1 cellular context compared by ENCODE assay signal in the genomic region with DNA sequence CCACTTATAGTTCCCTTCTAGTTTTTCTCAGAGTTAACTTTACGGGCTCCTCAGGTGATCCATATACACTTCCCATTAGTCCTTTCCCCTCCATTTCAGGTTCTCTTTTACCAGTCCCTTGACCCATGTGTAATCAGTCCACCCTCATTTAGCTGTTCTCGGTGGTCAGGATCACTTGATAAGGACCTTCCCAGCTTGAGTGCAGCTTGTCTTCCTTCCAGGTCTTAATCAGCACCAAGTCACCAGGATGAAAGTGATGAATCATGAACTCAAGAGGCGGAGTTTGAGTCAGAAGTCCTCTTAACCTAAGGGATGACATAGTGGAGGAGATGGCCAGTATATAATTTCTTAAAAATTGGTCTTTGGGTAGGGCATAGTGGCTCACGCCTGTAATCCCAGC.
A peak's percentile ranks its signal among the peaks of the same experiment; 100 is the strongest.
TF ChIP-seq lines count a peak whose summit lies in the region.

No MANE protein-coding gene starts in this region.

TF ChIP-seq in K562, 482 proteins besides CTCF, POLR2A, EP300 and RAD21 (continued from another document and continues in another):
- TF ChIP-seq, protein P1, sequence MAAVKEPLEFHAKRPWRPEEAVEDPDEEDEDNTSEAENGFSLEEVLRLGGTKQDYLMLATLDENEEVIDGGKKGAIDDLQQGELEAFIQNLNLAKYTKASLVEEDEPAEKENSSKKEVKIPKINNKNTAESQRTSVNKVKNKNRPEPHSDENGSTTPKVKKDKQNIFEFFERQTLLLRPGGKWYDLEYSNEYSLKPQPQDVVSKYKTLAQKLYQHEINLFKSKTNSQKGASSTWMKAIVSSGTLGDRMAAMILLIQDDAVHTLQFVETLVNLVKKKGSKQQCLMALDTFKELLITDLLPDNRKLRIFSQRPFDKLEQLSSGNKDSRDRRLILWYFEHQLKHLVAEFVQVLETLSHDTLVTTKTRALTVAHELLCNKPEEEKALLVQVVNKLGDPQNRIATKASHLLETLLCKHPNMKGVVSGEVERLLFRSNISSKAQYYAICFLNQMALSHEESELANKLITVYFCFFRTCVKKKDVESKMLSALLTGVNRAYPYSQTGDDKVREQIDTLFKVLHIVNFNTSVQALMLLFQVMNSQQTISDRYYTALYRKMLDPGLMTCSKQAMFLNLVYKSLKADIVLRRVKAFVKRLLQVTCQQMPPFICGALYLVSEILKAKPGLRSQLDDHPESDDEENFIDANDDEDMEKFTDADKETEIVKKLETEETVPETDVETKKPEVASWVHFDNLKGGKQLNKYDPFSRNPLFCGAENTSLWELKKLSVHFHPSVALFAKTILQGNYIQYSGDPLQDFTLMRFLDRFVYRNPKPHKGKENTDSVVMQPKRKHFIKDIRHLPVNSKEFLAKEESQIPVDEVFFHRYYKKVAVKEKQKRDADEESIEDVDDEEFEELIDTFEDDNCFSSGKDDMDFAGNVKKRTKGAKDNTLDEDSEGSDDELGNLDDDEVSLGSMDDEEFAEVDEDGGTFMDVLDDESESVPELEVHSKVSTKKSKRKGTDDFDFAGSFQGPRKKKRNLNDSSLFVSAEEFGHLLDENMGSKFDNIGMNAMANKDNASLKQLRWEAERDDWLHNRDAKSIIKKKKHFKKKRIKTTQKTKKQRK (IDR thresholded peaks at IDR 0.05; ENCODE audit: borderline replicate concordance, low read depth, low read length), result no peak
- TF ChIP-seq ATF7 (IDR thresholded peaks at IDR 0.05), result peak; percentile 50; the same call in 1 of the 2 replicates
- TF ChIP-seq, protein P2, sequence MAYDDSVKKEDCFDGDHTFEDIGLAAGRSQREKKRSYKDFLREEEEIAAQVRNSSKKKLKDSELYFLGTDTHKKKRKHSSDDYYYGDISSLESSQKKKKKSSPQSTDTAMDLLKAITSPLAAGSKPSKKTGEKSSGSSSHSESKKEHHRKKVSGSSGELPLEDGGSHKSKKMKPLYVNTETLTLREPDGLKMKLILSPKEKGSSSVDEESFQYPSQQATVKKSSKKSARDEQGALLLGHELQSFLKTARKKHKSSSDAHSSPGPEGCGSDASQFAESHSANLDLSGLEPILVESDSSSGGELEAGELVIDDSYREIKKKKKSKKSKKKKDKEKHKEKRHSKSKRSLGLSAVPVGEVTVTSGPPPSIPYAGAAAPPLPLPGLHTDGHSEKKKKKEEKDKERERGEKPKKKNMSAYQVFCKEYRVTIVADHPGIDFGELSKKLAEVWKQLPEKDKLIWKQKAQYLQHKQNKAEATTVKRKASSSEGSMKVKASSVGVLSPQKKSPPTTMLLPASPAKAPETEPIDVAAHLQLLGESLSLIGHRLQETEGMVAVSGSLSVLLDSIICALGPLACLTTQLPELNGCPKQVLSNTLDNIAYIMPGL (CRISPR knock-in tag; IDR thresholded peaks at IDR 0.05), result no peak
- TF ChIP-seq, protein P3, sequence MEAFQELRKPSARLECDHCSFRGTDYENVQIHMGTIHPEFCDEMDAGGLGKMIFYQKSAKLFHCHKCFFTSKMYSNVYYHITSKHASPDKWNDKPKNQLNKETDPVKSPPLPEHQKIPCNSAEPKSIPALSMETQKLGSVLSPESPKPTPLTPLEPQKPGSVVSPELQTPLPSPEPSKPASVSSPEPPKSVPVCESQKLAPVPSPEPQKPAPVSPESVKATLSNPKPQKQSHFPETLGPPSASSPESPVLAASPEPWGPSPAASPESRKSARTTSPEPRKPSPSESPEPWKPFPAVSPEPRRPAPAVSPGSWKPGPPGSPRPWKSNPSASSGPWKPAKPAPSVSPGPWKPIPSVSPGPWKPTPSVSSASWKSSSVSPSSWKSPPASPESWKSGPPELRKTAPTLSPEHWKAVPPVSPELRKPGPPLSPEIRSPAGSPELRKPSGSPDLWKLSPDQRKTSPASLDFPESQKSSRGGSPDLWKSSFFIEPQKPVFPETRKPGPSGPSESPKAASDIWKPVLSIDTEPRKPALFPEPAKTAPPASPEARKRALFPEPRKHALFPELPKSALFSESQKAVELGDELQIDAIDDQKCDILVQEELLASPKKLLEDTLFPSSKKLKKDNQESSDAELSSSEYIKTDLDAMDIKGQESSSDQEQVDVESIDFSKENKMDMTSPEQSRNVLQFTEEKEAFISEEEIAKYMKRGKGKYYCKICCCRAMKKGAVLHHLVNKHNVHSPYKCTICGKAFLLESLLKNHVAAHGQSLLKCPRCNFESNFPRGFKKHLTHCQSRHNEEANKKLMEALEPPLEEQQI (IDR thresholded peaks at IDR 0.05), result peak; percentile 59; the same call in 1 of the 2 replicates
- 0 out of 4 replicates have a peak, but pooled peaks of 1 of the 2 experiments have one; percentile 39 for TF ChIP-seq ARNT (IDR thresholded peaks at IDR 0.05)
- no peak for TF ChIP-seq GTF2F1 (IDR thresholded peaks at IDR 0.05; ENCODE audit: low read depth, low read length)
- peak; percentile 35; the same call in 1 of the 2 replicates for TF ChIP-seq FOXM1 (IDR thresholded peaks at IDR 0.05; ENCODE audit: low read depth)
- no peak for TF ChIP-seq FOXM1 (CRISPR knock-in tag; IDR thresholded peaks at IDR 0.05; ENCODE audit: low read depth)
- TF ChIP-seq NEUROD1 (IDR thresholded peaks at IDR 0.05; ENCODE audit: borderline replicate concordance, low read depth, low read length, partially characterized antibody), result peak; percentile 52
- TF ChIP-seq, protein P4, sequence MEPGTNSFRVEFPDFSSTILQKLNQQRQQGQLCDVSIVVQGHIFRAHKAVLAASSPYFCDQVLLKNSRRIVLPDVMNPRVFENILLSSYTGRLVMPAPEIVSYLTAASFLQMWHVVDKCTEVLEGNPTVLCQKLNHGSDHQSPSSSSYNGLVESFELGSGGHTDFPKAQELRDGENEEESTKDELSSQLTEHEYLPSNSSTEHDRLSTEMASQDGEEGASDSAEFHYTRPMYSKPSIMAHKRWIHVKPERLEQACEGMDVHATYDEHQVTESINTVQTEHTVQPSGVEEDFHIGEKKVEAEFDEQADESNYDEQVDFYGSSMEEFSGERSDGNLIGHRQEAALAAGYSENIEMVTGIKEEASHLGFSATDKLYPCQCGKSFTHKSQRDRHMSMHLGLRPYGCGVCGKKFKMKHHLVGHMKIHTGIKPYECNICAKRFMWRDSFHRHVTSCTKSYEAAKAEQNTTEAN (CRISPR knock-in tag; IDR thresholded peaks at IDR 0.05), result no peak
- no peak for TF ChIP-seq FOXK2 (conservative IDR thresholded peaks at IDR 0.05 in 1 of 2, IDR thresholded peaks at IDR 0.05 in 1 of 2; ENCODE audit: low read depth in 2 of 2)
- no peak for TF ChIP-seq LCOR (CRISPR knock-in tag; IDR thresholded peaks at IDR 0.05)
- no peak for TF ChIP-seq EGR1 (conservative IDR thresholded peaks at IDR 0.05)
- no peak for TF ChIP-seq RFX1 (IDR thresholded peaks at IDR 0.05)
- 0 out of 2 replicates have a peak, but pooled peaks have one; percentile 24 for TF ChIP-seq CHD2 (IDR thresholded peaks at IDR 0.05; ENCODE audit: low read depth, low read length)
- TF ChIP-seq ZNF124 (CRISPR knock-in tag; IDR thresholded peaks at IDR 0.05), result no peak
- no peak for TF ChIP-seq ZNF3 (CRISPR knock-in tag; IDR thresholded peaks at IDR 0.05)
- no peak for TF ChIP-seq ZFP36 (IDR thresholded peaks at IDR 0.05; ENCODE audit: low read depth, low read length, partially characterized antibody)
- peak; percentile 37; the same call in 1 of the 2 replicates for TF ChIP-seq POLR2AphosphoS5 (IDR thresholded peaks at IDR 0.05; ENCODE audit: control insufficient read depth, insufficient read depth, low read depth, low read length)
- TF ChIP-seq ZNF584 (CRISPR knock-in tag; IDR thresholded peaks at IDR 0.05; ENCODE audit: low read depth), result no peak
- peak; percentile 63 for TF ChIP-seq NFIC (IDR thresholded peaks at IDR 0.05)
- no peak for TF ChIP-seq ZNF133 (CRISPR knock-in tag; IDR thresholded peaks at IDR 0.05)
- no peak for TF ChIP-seq XRCC4 (IDR thresholded peaks at IDR 0.05; ENCODE audit: extremely low read depth, insufficient read depth, insufficient read length)
- TF ChIP-seq JUND (IDR thresholded peaks at IDR 0.05; ENCODE audit: borderline replicate concordance, low read depth, low read length), result peak; percentile 82; the same call in 1 of the 2 replicates
- peak; percentile 77; the same call in 1 of the 3 replicates for TF ChIP-seq JUND (tag; IDR thresholded peaks at IDR 0.05; ENCODE audit: borderline replicate concordance, low read depth, low read length)
- TF ChIP-seq TEAD2 (tag; IDR thresholded peaks at IDR 0.05), result no peak
- no peak for TF ChIP-seq BCL6 (CRISPR knock-in tag; IDR thresholded peaks at IDR 0.05)
- TF ChIP-seq ZNF77 (CRISPR knock-in tag; IDR thresholded peaks at IDR 0.05), result no peak
- TF ChIP-seq SMAD3 (CRISPR knock-in tag; conservative IDR thresholded peaks at IDR 0.05), result no peak
- no peak for TF ChIP-seq HDAC6 (IDR thresholded peaks at IDR 0.05; ENCODE audit: low read depth, low read length)
- TF ChIP-seq WHSC1 (IDR thresholded peaks at IDR 0.05; ENCODE audit: low read length), result no peak
- TF ChIP-seq ARID2 (IDR thresholded peaks at IDR 0.05), result no peak
- TF ChIP-seq TCF3 (CRISPR knock-in tag; IDR thresholded peaks at IDR 0.05), result peak; percentile 84
- TF ChIP-seq HDAC1 (IDR thresholded peaks at IDR 0.05), result peak in 1 of 2 experiments; percentile 58; a peak in 1 of 4 replicates
- peak; percentile 83 for TF ChIP-seq NCOR1 (IDR thresholded peaks at IDR 0.05)
- peak; percentile 89 for TF ChIP-seq DPF2 (IDR thresholded peaks at IDR 0.05)
- no peak for TF ChIP-seq KAT8 (IDR thresholded peaks at IDR 0.05; ENCODE audit: low read depth)
- TF ChIP-seq, protein P5, sequence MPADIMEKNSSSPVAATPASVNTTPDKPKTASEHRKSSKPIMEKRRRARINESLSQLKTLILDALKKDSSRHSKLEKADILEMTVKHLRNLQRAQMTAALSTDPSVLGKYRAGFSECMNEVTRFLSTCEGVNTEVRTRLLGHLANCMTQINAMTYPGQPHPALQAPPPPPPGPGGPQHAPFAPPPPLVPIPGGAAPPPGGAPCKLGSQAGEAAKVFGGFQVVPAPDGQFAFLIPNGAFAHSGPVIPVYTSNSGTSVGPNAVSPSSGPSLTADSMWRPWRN (IDR thresholded peaks at IDR 0.05; ENCODE audit: low read depth), result no peak
- no peak for TF ChIP-seq NRF1 (conservative IDR thresholded peaks at IDR 0.05 in 1 of 2, IDR thresholded peaks at IDR 0.05 in 1 of 2)
- TF ChIP-seq FOSL1 (tag; conservative IDR thresholded peaks at IDR 0.05), result peak; percentile 80
- TF ChIP-seq NR3C1 (CRISPR knock-in tag; IDR thresholded peaks at IDR 0.05), result no peak
- no peak for TF ChIP-seq ILK (tag; IDR thresholded peaks at IDR 0.05; ENCODE audit: borderline replicate concordance, low read depth)
- no peak for TF ChIP-seq ZNF232 (CRISPR knock-in tag; IDR thresholded peaks at IDR 0.05)
- no peak for TF ChIP-seq BRD9 (IDR thresholded peaks at IDR 0.05; ENCODE audit: low read depth, partially characterized antibody)
- TF ChIP-seq TBL1XR1 (IDR thresholded peaks at IDR 0.05; ENCODE audit: low read length in 2 of 2), result 0 out of 4 replicates have a peak, but pooled peaks of 1 of the 2 experiments have one; percentile 46
- TF ChIP-seq, protein P6, sequence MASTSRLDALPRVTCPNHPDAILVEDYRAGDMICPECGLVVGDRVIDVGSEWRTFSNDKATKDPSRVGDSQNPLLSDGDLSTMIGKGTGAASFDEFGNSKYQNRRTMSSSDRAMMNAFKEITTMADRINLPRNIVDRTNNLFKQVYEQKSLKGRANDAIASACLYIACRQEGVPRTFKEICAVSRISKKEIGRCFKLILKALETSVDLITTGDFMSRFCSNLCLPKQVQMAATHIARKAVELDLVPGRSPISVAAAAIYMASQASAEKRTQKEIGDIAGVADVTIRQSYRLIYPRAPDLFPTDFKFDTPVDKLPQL (IDR thresholded peaks at IDR 0.05; ENCODE audit: extremely low read depth, insufficient read length), result no peak
- TF ChIP-seq, protein P7, sequence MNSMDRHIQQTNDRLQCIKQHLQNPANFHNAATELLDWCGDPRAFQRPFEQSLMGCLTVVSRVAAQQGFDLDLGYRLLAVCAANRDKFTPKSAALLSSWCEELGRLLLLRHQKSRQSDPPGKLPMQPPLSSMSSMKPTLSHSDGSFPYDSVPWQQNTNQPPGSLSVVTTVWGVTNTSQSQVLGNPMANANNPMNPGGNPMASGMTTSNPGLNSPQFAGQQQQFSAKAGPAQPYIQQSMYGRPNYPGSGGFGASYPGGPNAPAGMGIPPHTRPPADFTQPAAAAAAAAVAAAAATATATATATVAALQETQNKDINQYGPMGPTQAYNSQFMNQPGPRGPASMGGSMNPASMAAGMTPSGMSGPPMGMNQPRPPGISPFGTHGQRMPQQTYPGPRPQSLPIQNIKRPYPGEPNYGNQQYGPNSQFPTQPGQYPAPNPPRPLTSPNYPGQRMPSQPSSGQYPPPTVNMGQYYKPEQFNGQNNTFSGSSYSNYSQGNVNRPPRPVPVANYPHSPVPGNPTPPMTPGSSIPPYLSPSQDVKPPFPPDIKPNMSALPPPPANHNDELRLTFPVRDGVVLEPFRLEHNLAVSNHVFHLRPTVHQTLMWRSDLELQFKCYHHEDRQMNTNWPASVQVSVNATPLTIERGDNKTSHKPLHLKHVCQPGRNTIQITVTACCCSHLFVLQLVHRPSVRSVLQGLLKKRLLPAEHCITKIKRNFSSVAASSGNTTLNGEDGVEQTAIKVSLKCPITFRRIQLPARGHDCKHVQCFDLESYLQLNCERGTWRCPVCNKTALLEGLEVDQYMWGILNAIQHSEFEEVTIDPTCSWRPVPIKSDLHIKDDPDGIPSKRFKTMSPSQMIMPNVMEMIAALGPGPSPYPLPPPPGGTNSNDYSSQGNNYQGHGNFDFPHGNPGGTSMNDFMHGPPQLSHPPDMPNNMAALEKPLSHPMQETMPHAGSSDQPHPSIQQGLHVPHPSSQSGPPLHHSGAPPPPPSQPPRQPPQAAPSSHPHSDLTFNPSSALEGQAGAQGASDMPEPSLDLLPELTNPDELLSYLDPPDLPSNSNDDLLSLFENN (IDR thresholded peaks at IDR 0.05; ENCODE audit: low read depth in 2 of 2, low read length in 2 of 2), result 0 out of 4 replicates have a peak, but pooled peaks of 1 of the 2 experiments have one; percentile 45
- no peak for TF ChIP-seq CREBBP (IDR thresholded peaks at IDR 0.05; ENCODE audit: low read depth, low read length)
- peak; percentile 75 to 79; a peak in 3 of 4 replicates for TF ChIP-seq KDM1A (IDR thresholded peaks at IDR 0.05)
- no peak for TF ChIP-seq ZNF239 (CRISPR knock-in tag; IDR thresholded peaks at IDR 0.05)
- peak; percentile 81 to 85 for TF ChIP-seq TRIM24 (IDR thresholded peaks at IDR 0.05)
- no peak for TF ChIP-seq ZNF695 (CRISPR knock-in tag; IDR thresholded peaks at IDR 0.05)
- no peak for TF ChIP-seq ZNF75A (CRISPR knock-in tag; IDR thresholded peaks at IDR 0.05)
- TF ChIP-seq MAFF (IDR thresholded peaks at IDR 0.05; ENCODE audit: low read length), result peak; percentile 67; the same call in 1 of the 2 replicates
- TF ChIP-seq SMARCA4 (IDR thresholded peaks at IDR 0.05), result peak; percentile 87
- peak; percentile 39; the same call in 1 of the 2 replicates for TF ChIP-seq LEF1 (IDR thresholded peaks at IDR 0.05)
- TF ChIP-seq CBX5 (IDR thresholded peaks at IDR 0.05; ENCODE audit: borderline replicate concordance, low read depth), result no peak
- TF ChIP-seq SIN3B (IDR thresholded peaks at IDR 0.05; ENCODE audit: low read depth), result no peak
- peak; percentile 84 for TF ChIP-seq MAFG (tag; conservative IDR thresholded peaks at IDR 0.05)
- TF ChIP-seq JUN (IDR thresholded peaks at IDR 0.05; ENCODE audit: borderline replicate concordance, low read depth, low read length), result peak; percentile 74; the same call in 1 of the 2 replicates
- no peak for TF ChIP-seq JUN (CRISPR knock-in tag; IDR thresholded peaks at IDR 0.05; ENCODE audit: borderline replicate concordance)
- no peak for TF ChIP-seq DIDO1 (tag; IDR thresholded peaks at IDR 0.05; ENCODE audit: low read depth)
- peak; percentile 38; the same call in 1 of the 2 replicates for TF ChIP-seq CREM (IDR thresholded peaks at IDR 0.05; ENCODE audit: low read depth)
- TF ChIP-seq GTF2E2 (tag; IDR thresholded peaks at IDR 0.05), result no peak
- TF ChIP-seq STAT5B (CRISPR knock-in tag; IDR thresholded peaks at IDR 0.05), result no peak
- TF ChIP-seq FOXA3 (CRISPR knock-in tag; conservative IDR thresholded peaks at IDR 0.05 in 1 of 2, IDR thresholded peaks at IDR 0.05 in 1 of 2), result no peak
